8 cellular contexts compared by ENCODE assay signal in the genomic region with DNA sequence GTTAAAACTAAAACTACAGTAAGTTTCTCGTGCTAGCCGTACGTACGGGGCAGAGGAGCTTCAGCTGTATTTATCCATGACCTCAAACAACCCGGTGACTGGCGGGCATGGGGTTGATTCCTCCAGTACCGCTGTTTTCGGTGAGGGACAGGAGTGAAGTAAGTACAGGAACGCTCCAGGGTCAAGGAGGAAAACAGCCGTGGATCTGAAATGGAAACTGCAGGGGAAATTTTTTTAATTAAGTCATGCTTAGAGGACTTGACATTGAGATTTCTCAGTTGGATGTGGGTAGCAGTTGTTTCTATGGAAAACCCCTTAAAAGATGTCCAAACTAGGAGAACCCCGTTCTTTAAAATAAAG. TPM values are rescaled to one million over a fixed set of nuclear protein-coding genes. Genes with fewer than 3 reads are reported as not detected.
DNase-seq lines count a peak whose midpoint lies in the region; ATAC-seq, FAIRE-seq and TF ChIP-seq lines count a peak whose summit lies in the region.

No MANE protein-coding gene starts in this region.

- H3K36me3 Mint-ChIP-seq in chondrocyte (ENCODE audit: low read depth) (no peaks in the 10 kb centered on the region), mesothelial cell of epicardium (no peaks in the 10 kb centered on the region)

- peak overlapping the region; percentile 89 for H3K4me3 ChIP-seq in MM.1S (ENCODE audit: low read length)

- no peak for TF ChIP-seq CTCF in MM.1S (IDR thresholded peaks at IDR 0.05; ENCODE audit: low read length)
- no peak for TF ChIP-seq CTCF in chondrocyte (IDR thresholded peaks at IDR 0.05)
- no peak for TF ChIP-seq CTCF in mesothelial cell of epicardium (IDR thresholded peaks at IDR 0.05; ENCODE audit: unreplicated experiment)

- 0 out of 2 replicates have a peak overlapping the region, but pooled peaks have one; percentile 5 for H2AFZ ChIP-seq in MM.1S (ENCODE audit: low read length)

- H3K27ac ChIP-seq in MM.1S (ENCODE audit: low read length) = peak overlapping the region; percentile 25; the same call in 1 of the 2 replicates

- H3K27me3 Mint-ChIP-seq in chondrocyte (ENCODE audit: low read depth) = peaks cover 4% of the 10 kb centered on the region
- H3K27me3 Mint-ChIP-seq in mesothelial cell of epicardium (ENCODE audit: low read depth) = peaks cover 6% of the 10 kb centered on the region

- H3F3A ChIP-seq in MM.1S (ENCODE audit: insufficient read depth, low read length) = no peaks in the 10 kb centered on the region

- peak overlapping the region; percentile 76 for H3K27ac Mint-ChIP-seq in chondrocyte (ENCODE audit: unreplicated experiment)
- peak overlapping the region; percentile 83 for H3K27ac Mint-ChIP-seq in mesothelial cell of epicardium

- ATAC-seq in GM21619 (IDR thresholded peaks at IDR 0.05; ENCODE audit: unreplicated experiment) (no peak), GM18870 (IDR thresholded peaks at IDR 0.05; ENCODE audit: unreplicated experiment) (no peak)

- H3K4me1 Mint-ChIP-seq in chondrocyte (ENCODE audit: low read depth) (peaks cover 57% of the 10 kb centered on the region), mesothelial cell of epicardium (peaks cover 44% of the 10 kb centered on the region)

- H3K4me1 ChIP-seq in MM.1S (ENCODE audit: low read length) = peaks cover 6% of the 10 kb centered on the region; the same call in 1 of the 2 replicates

- H3K36me3 ChIP-seq in MM.1S (replicated peaks; ENCODE audit: insufficient read depth, low read length) = no peaks in the 10 kb centered on the region

- FAIRE-seq in GM12892 (lab: Jason Lieb, UNC) = no peak

- DNase-seq in ELR (ENCODE audit: low read depth) = peak; percentile 43
- peak; percentile 24 for DNase-seq in MM.1S
- no peak for DNase-seq in chondrocyte (ENCODE audit: low spot score)
- DNase-seq in mesothelial cell of epicardium (ENCODE audit: low spot score in 2 of 2, unreplicated experiment in 2 of 2) = no peak
- no peak for DNase-seq in GM12892 (ENCODE audit: insufficient read length)
- no peak for DNase-seq in 8988T

- no peaks in the 10 kb centered on the region for H4K20me1 ChIP-seq in MM.1S (ENCODE audit: insufficient read depth, low read length)

- no peaks in the 10 kb centered on the region for H3K9me2 ChIP-seq in MM.1S (replicated peaks; ENCODE audit: insufficient read depth, low read length)

- H3K9ac ChIP-seq in MM.1S (ENCODE audit: low read length) = peak overlapping the region; percentile 74

- peak overlapping the region; percentile 86 for H3K4me3 Mint-ChIP-seq in chondrocyte (ENCODE audit: unreplicated experiment)
- H3K4me3 Mint-ChIP-seq in mesothelial cell of epicardium = peak overlapping the region; percentile 78

- H3K9me3 Mint-ChIP-seq in chondrocyte (ENCODE audit: low read depth) (no peaks in the 10 kb centered on the region), mesothelial cell of epicardium (no peaks in the 10 kb centered on the region)

- no peaks in the 10 kb centered on the region for H3K27me3 ChIP-seq in MM.1S (replicated peaks; ENCODE audit: insufficient read depth, low read length)

- no peaks in the 10 kb centered on the region for H3K9me3 ChIP-seq in MM.1S (replicated peaks; ENCODE audit: insufficient read depth, low read length)

- peaks cover 57% of the 10 kb centered on the region for H3K79me2 ChIP-seq in MM.1S (ENCODE audit: low read length)

- H3K4me2 ChIP-seq in MM.1S (ENCODE audit: low read depth, low read length) = peak overlapping the region; percentile 76

- no peak; the same call in 1 of the 2 replicates for TF ChIP-seq POLR2A in GM12892 (IDR thresholded peaks at IDR 0.05; ENCODE audit: low read depth, low read length)

RNA-seq across cellular contexts. Expression of a gene that starts 1.2 kb away (rescaled TPM):
- total RNA-seq in chondrocyte (40.9 to 44.6 TPM (median 41.3 TPM) in 3 replicates), mesothelial cell of epicardium (31.7 to 33.2 TPM (median 33.0 TPM) in 3 replicates)
- 14.6 TPM for polyA plus RNA-seq in GM12892 (2012; ENCODE audit: missing spikeins)

Comparison
In these comparisons a context has a peak if more than half of its experiments do, and no peak if none do; other contexts are left out.
1. DNase-seq: peak in ELR (single experiment) and MM.1S (single experiment); none in chondrocyte (single experiment), mesothelial cell of epicardium (0 of 2), GM12892 (single experiment) and 8988T (single experiment).